ENCODE assay signal across 8 cellular contexts in the genomic region with DNA sequence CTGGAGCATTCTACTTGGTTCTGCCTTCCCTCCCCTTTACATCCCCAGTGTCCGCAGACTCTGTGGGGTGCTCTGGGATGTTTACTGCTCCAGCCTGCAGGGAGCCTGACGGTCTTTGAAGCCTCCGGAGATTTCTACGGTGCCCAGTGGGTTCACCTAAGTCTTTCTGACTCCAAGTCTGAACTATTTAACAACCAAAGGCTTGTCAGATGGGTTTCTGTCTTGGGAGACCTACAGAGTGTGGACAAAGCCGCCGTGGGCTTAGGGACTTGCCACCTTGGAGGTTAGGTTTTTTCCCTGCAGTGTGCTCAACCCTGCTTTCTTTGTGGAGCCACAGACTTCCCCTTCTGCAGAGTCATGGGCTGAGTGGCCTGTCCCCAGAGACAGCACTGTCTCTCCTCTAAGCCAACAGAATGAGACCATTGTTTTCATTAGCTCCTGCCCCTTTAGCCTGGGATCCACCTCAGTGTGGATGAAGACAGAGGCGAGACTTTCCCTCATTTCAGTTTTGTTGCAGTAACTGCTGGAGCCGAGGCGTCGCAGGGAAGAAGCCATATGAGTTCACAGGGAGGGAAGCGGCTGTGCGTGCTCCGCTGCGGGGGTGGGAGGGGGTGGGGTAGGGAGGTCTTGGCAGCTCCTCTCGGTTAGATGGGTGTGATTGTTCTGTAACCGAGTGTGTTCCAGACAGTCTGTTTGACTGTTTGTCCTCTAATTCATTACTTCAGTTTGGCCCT.
DNase-seq lines count a peak whose midpoint lies in the region; ATAC-seq lines count a peak whose summit lies in the region.

No MANE protein-coding gene starts in this region.

- H3K27me3 Mint-ChIP-seq in activated T-helper 17 cell treated with anti-CD3 and anti-CD28 coated beads, Interleukin-2, amount 50 U/mL, for 72 hours: no peaks in the 10 kb centered on the region
- peaks cover 13% of the 10 kb centered on the region for H3K27me3 Mint-ChIP-seq in memory B cell

- no peaks in the 10 kb centered on the region for H3K9me3 Mint-ChIP-seq in activated T-helper 17 cell treated with anti-CD3 and anti-CD28 coated beads, Interleukin-2, amount 50 U/mL, for 72 hours
- H3K9me3 Mint-ChIP-seq in memory B cell: no peaks in the 10 kb centered on the region

- peak; percentile 56 for ATAC-seq in GM18873 (IDR thresholded peaks at IDR 0.05; ENCODE audit: low FRiP score, unreplicated experiment)
- ATAC-seq in HG02840 (IDR thresholded peaks at IDR 0.05; ENCODE audit: low FRiP score, unreplicated experiment): peak; percentile 46
- peak; percentile 25 for ATAC-seq in activated T-helper 17 cell treated with anti-CD3 and anti-CD28 coated beads, Interleukin-2, amount 50 U/mL, for 72 hours (replicated peaks)
- ATAC-seq in memory B cell (ENCODE audit: low read depth): peak; percentile 55

- peaks cover 4% of the 10 kb centered on the region for H3K4me1 Mint-ChIP-seq in activated T-helper 17 cell treated with anti-CD3 and anti-CD28 coated beads, Interleukin-2, amount 50 U/mL, for 72 hours
- peaks cover 4% of the 10 kb centered on the region for H3K4me1 Mint-ChIP-seq in memory B cell

- no peak overlapping the region for H3K4me3 Mint-ChIP-seq in activated T-helper 17 cell treated with anti-CD3 and anti-CD28 coated beads, Interleukin-2, amount 50 U/mL, for 72 hours
- H3K4me3 Mint-ChIP-seq in memory B cell: peak overlapping the region; percentile 59

- no peaks in the 10 kb centered on the region for H3K36me3 Mint-ChIP-seq in activated T-helper 17 cell treated with anti-CD3 and anti-CD28 coated beads, Interleukin-2, amount 50 U/mL, for 72 hours (ENCODE audit: low read depth)
- no peaks in the 10 kb centered on the region for H3K36me3 Mint-ChIP-seq in memory B cell

- no peak for DNase-seq in memory B cell (ENCODE audit: low spot score in 2 of 2)
- DNase-seq in NCI-H146 treated with DMSO at 0.1 percent for 48 hours (lab: John Stamatoyannopoulos, UW; ENCODE audit: unreplicated experiment): no peak
- DNase-seq in NOMO-1 (lab: John Stamatoyannopoulos, UW; ENCODE audit: unreplicated experiment in 2 of 2): no peak
- no peak for DNase-seq in NCI-H187 (lab: John Stamatoyannopoulos, UW)
- DNase-seq in mucosa of gallbladder (ENCODE audit: low spot score): no peak

- H3K27ac Mint-ChIP-seq in activated T-helper 17 cell treated with anti-CD3 and anti-CD28 coated beads, Interleukin-2, amount 50 U/mL, for 72 hours: no peak overlapping the region
- no peak overlapping the region for H3K27ac Mint-ChIP-seq in memory B cell
